ENCODE assay signal across 27 cellular contexts in the genomic region with DNA sequence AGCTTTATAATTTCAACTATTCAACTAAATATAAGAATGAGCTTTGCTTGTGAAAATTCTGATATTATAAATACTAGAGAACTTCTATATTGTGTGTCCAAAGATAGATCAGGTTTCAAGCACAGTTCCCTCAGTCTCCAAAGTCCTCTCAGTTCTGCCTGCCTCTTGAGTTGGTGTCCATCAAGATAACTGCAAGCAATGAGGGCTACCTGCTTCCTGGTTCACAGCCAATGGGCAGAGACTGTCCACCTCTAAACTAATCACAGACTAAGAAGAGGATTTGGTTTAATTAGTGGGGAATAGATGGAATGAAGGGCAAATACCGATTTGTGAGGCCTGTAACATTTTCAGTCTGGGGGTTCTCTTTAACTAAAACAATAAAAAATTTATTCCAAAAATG.
"Had no signal": no experiment of that assay in that cellular context is flagged by ENCODE, and none has a peak within 500 bp of the region (broad histone marks: within the 10 kb centered on the region; RNA-seq: fewer than 3 reads in every experiment).

No MANE protein-coding gene starts in this region.

- H2AFZ ChIP-seq: PC-9 had no signal

- FAIRE-seq: astrocyte, RCC 7860, TTC549 had no signal

- DNase-seq: activated CD4-positive, alpha-beta T cell treated with anti-CD3 and anti-CD28 coated beads, Interleukin-2, amount 10 ng/mL, durations not matched to agents 24 days and 14 days; activated CD4-positive, alpha-beta T cell treated with anti-CD3 and anti-CD28 coated beads, Interleukin-2, amount 50 U/mL, for 4 hours; activated CD8-positive, alpha-beta T cell treated with anti-CD3 and anti-CD28 coated beads for 36 hours; activated gamma-delta T cell treated with Interleukin-2 at 50 U/mL for 16 hours; activated naive CD4-positive, alpha-beta T cell treated with anti-CD3 and anti-CD28 coated beads for 36 hours; activated T-cell treated with anti-CD3 and anti-CD28 coated beads for 4 hours; activated T-cell treated with anti-CD3 and anti-CD28 coated beads, Interleukin-2, amount 50 U/mL, for 4 hours; adrenal gland; body of pancreas; Karpas-422; NCI-H1417 treated with DMSO at 0.1 percent for 48 hours; NCI-H187 treated with DMSO at 0.1 percent for 48 hours; NCI-H2081; NCI-H2171; NCI-H510A; NCI-H526; NCI-H748 treated with DMSO at 0.1 percent for 48 hours; NK-92 treated with Interleukin-12 subunit alpha and Interleukin-12 subunit beta, amount 100 ng/mL, for 24 hours; PC-9; Right ventricle myocardium superior had no signal

- H3K27ac ChIP-seq: adrenal gland, body of pancreas, breast epithelium, PC-9, RWPE1, SK-N-MC had no signal

- ATAC-seq: activated CD8-positive, alpha-beta T cell treated with anti-CD3 and anti-CD28 coated beads for 36 hours; activated naive CD4-positive, alpha-beta T cell treated with anti-CD3 and anti-CD28 coated beads, Interleukin-2, amount 50 U/mL, for 72 hours; activated T-cell treated with anti-CD3 and anti-CD28 coated beads, Interleukin-2, amount 50 U/mL, for 4 hours; body of pancreas had no signal

- H3K4me3 ChIP-seq: adrenal gland, body of pancreas, breast epithelium, PC-9, SK-N-MC had no signal

- H3K36me3 ChIP-seq: adrenal gland, breast epithelium had no signal

- H3K27me3 ChIP-seq: adrenal gland, body of pancreas, breast epithelium had no signal

- H3K9me3 ChIP-seq: adrenal gland, body of pancreas, breast epithelium had no signal

- H3K4me2 ChIP-seq: PC-9 had no signal

- H3K4me1 ChIP-seq: breast epithelium had no signal
